In genomic region chr1:233638513-233638912, GRCh38 we compare ENCODE assay signal across 25 cellular contexts.
"Had no signal": no experiment of that assay in that cellular context is flagged by ENCODE, and none has a peak within 500 bp of the region (broad histone marks: within the 10 kb centered on the region; RNA-seq: fewer than 3 reads in every experiment).

No MANE protein-coding gene starts in this region.

- H3K9me3 ChIP-seq: adrenal gland, body of pancreas, esophagus muscularis mucosa, pancreas, psoas muscle, tibial nerve had no signal

- DNase-seq: activated CD4-positive, alpha-beta memory T cell treated with anti-CD3 and anti-CD28 coated beads for 36 hours; activated CD4-positive, alpha-beta T cell treated with anti-CD3 and anti-CD28 coated beads for 4 hours; activated CD8-positive, alpha-beta memory T cell treated with anti-CD3 and anti-CD28 coated beads, Interleukin-2, amount 50 U/mL, for 4 hours; activated effector memory CD4-positive, alpha-beta T cell treated with anti-CD3 and anti-CD28 coated beads, Interleukin-2, amount 50 U/mL, for 16 hours; activated naive CD4-positive, alpha-beta T cell treated with anti-CD3 and anti-CD28 coated beads for 36 hours; activated naive CD8-positive, alpha-beta T cell treated with anti-CD3 and anti-CD28 coated beads for 36 hours; activated T-cell treated with anti-CD3 and anti-CD28 coated beads, Interleukin-2, amount 50 U/mL, for 1 hour; adrenal gland; aorta; body of pancreas; endodermal cell; left colon; mammary epithelial cell; naive B cell; pancreas; psoas muscle; stimulated activated CD4-positive, alpha-beta T cell treated with anti-CD3 and anti-CD28 coated beads, Interleukin-15, amount 100 ng/mL, for 24 hours; stimulated activated CD4-positive, alpha-beta T cell treated with anti-CD3 and anti-CD28 coated beads, Interleukin-2, amount 100 ng/mL, for 24 hours; stimulated activated naive CD4-positive, alpha-beta T cell; T-helper 9 cell had no signal

- ATAC-seq: body of pancreas, left colon, pancreas, psoas muscle had no signal

- H3K36me3 ChIP-seq: adrenal gland, cardiac muscle cell, esophagus muscularis mucosa, pancreas, tibial nerve had no signal

- H3K27ac ChIP-seq: adrenal gland, body of pancreas, cardiac muscle cell, esophagus muscularis mucosa, hepatocyte, pancreas, psoas muscle, tibial nerve, VCaP had no signal

- H3K4me3 ChIP-seq: adrenal gland, body of pancreas, cardiac muscle cell, esophagus muscularis mucosa, hepatocyte, pancreas, psoas muscle, tibial nerve had no signal
